8 cellular contexts compared by ENCODE assay signal in genomic region chr3:10783360-10784346, GRCh38. TPM values are rescaled to one million over a fixed set of nuclear protein-coding genes. Genes with fewer than 3 reads are reported as not detected.
DNase-seq lines count a peak whose midpoint lies in the region; ATAC-seq and TF ChIP-seq lines count a peak whose summit lies in the region.

No MANE protein-coding gene starts in this region.

- no peak overlapping the region for H2BK12ac ChIP-seq in trophoblast cell (ENCODE audit: low read length)

- H2BK120ac ChIP-seq in trophoblast cell (ENCODE audit: insufficient read depth, low read length, poor library complexity): no peak overlapping the region

- no peaks in the 10 kb centered on the region for H3K36me3 ChIP-seq in trophoblast cell (ENCODE audit: control insufficient read depth in 1 of 2, insufficient read depth in 2 of 2, low read length in 2 of 2)

- no peak overlapping the region for H3K27ac ChIP-seq in trophoblast cell (ENCODE audit: low read depth, low read length)

- H3K4me3 ChIP-seq in fibroblast of mammary gland (ENCODE audit: control insufficient read depth, low read depth, low read length) (no peak overlapping the region), trophoblast cell (ENCODE audit: low read depth, low read length) (no peak overlapping the region)

- H3K23ac ChIP-seq in trophoblast cell (ENCODE audit: low read length): no peak overlapping the region

- no peaks in the 10 kb centered on the region for H3K79me2 ChIP-seq in trophoblast cell (ENCODE audit: control insufficient read depth, insufficient read depth, low read length, poor library complexity)

- no peak overlapping the region for H2AK5ac ChIP-seq in trophoblast cell (ENCODE audit: low read length)

- H2AFZ ChIP-seq in trophoblast cell (ENCODE audit: insufficient read depth, low read length, poor library complexity): no peak overlapping the region

- H3K9ac ChIP-seq in trophoblast cell (ENCODE audit: low read length): no peak overlapping the region

- peak; percentile 78 for TF ChIP-seq CTCF in fibroblast of mammary gland (conservative IDR thresholded peaks at IDR 0.05; ENCODE audit: control insufficient read depth, insufficient read depth, low read depth, low read length)

- H3K9me3 ChIP-seq in trophoblast cell (ENCODE audit: insufficient read depth, low read depth, low read length): no peaks in the 10 kb centered on the region

- WGBS in trophoblast cell (ENCODE audit: extremely low coverage, insufficient coverage, insufficient read length): 100% methylated on average over 1 of the region's 5 CpGs

- DNase-seq in NCI-H2171 treated with DMSO at 0.1 percent for 48 hours (lab: John Stamatoyannopoulos, UW): peak; percentile 1
- no peak for DNase-seq in NCI-H2171 (lab: John Stamatoyannopoulos, UW)
- peak; percentile 25 for DNase-seq in HCEC 1CT
- DNase-seq in fibroblast of mammary gland (ENCODE audit: low read depth): peak; percentile 40
- peak; percentile 37 to 79 for DNase-seq in trophoblast cell
- DNase-seq in C1 segment of cervical spinal cord (lab: John Stamatoyannopoulos, UW): no peak
- no peak for DNase-seq in posterior vena cava (ENCODE audit: low spot score)

- intact Hi-C loops in posterior vena cava (cut with DNase I): no loop called here

- H2BK5ac ChIP-seq in trophoblast cell (ENCODE audit: low read depth, low read length, poor library complexity): no peak overlapping the region

- H3K4ac ChIP-seq in trophoblast cell (ENCODE audit: low read depth, low read length): no peak overlapping the region

- H4K12ac ChIP-seq in trophoblast cell (ENCODE audit: low read depth, low read length): no peak overlapping the region

- H3K14ac ChIP-seq in trophoblast cell (ENCODE audit: low read length): no peak overlapping the region

- peak; percentile 58; the same call in 1 of the 3 replicates for ATAC-seq in SK-N-SH treated with all-trans-retinoic acid at 6 μM for 48 hours

- no peak overlapping the region for H3K4me2 ChIP-seq in trophoblast cell (ENCODE audit: low read length)

- no peaks in the 10 kb centered on the region for H3K27me3 ChIP-seq in trophoblast cell (ENCODE audit: insufficient read depth, low read length)

- no peaks in the 10 kb centered on the region for H3K79me1 ChIP-seq in trophoblast cell (ENCODE audit: low read length)

- H3K18ac ChIP-seq in trophoblast cell (ENCODE audit: low read length): no peak overlapping the region

- no peak overlapping the region for H4K91ac ChIP-seq in trophoblast cell (ENCODE audit: low read depth, low read length)

- no peak overlapping the region for H4K8ac ChIP-seq in trophoblast cell (ENCODE audit: low read depth, low read length)

- peaks cover 0 to 3% of the 10 kb centered on the region in 2 experiments for H3K4me1 ChIP-seq in trophoblast cell (ENCODE audit: control insufficient read depth in 1 of 2, insufficient read depth in 2 of 2, low read length in 2 of 2)

TF ChIP-seq in SK-N-SH treated with all-trans-retinoic acid at 6 μM for 48 hours, 23 proteins besides CTCF, POLR2A, EP300 and RAD21:
- TF ChIP-seq PATZ1 (CRISPR knock-in tag; IDR thresholded peaks at IDR 0.05; ENCODE audit: borderline replicate concordance): no peak
- TF ChIP-seq ARNTL (CRISPR knock-in tag; IDR thresholded peaks at IDR 0.05; ENCODE audit: borderline replicate concordance, low read depth): no peak
- TF ChIP-seq, protein P1, sequence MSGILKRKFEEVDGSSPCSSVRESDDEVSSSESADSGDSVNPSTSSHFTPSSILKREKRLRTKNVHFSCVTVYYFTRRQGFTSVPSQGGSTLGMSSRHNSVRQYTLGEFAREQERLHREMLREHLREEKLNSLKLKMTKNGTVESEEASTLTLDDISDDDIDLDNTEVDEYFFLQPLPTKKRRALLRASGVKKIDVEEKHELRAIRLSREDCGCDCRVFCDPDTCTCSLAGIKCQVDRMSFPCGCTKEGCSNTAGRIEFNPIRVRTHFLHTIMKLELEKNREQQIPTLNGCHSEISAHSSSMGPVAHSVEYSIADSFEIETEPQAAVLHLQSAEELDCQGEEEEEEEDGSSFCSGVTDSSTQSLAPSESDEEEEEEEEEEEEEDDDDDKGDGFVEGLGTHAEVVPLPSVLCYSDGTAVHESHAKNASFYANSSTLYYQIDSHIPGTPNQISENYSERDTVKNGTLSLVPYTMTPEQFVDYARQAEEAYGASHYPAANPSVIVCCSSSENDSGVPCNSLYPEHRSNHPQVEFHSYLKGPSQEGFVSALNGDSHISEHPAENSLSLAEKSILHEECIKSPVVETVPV (CRISPR knock-in tag; IDR thresholded peaks at IDR 0.05): no peak
- TF ChIP-seq ZC3H10 (CRISPR knock-in tag; IDR thresholded peaks at IDR 0.05): no peak
- TF ChIP-seq, protein P2, sequence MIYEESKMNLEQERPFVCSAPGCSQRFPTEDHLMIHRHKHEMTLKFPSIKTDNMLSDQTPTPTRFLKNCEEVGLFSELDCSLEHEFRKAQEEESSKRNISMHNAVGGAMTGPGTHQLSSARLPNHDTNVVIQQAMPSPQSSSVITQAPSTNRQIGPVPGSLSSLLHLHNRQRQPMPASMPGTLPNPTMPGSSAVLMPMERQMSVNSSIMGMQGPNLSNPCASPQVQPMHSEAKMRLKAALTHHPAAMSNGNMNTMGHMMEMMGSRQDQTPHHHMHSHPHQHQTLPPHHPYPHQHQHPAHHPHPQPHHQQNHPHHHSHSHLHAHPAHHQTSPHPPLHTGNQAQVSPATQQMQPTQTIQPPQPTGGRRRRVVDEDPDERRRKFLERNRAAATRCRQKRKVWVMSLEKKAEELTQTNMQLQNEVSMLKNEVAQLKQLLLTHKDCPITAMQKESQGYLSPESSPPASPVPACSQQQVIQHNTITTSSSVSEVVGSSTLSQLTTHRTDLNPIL (CRISPR knock-in tag; IDR thresholded peaks at IDR 0.05; ENCODE audit: low read depth): no peak
- TF ChIP-seq PPARA (CRISPR knock-in tag; IDR thresholded peaks at IDR 0.05; ENCODE audit: borderline replicate concordance): no peak
- no peak for TF ChIP-seq TCF4 (CRISPR knock-in tag; IDR thresholded peaks at IDR 0.05; ENCODE audit: borderline replicate concordance)
- TF ChIP-seq ZNF8 (CRISPR knock-in tag; IDR thresholded peaks at IDR 0.05): no peak

RNA-seq across cellular contexts. Expression of gene SLC6A11, which starts 32.4 kb away (rescaled TPM):
- polyA plus RNA-seq in trophoblast cell (2013): 0.01 and 0.03 TPM in 2 replicates
- total RNA-seq in posterior vena cava: under 1 TPM in 1 of 2 donors, not detected in 1; 0.10 TPM

Comparison
In these comparisons a context has a peak if more than half of its experiments do, and no peak if none do; other contexts are left out.
1. DNase-seq: peak in NCI-H2171 treated with DMSO at 0.1 percent for 48 hours (single experiment), HCEC 1CT (single experiment), fibroblast of mammary gland (single experiment) and trophoblast cell (2 of 2); none in NCI-H2171 (single experiment), C1 segment of cervical spinal cord (0 of 14) and posterior vena cava (single experiment).